1 cellular context compared by ENCODE assay signal in the genomic region with DNA sequence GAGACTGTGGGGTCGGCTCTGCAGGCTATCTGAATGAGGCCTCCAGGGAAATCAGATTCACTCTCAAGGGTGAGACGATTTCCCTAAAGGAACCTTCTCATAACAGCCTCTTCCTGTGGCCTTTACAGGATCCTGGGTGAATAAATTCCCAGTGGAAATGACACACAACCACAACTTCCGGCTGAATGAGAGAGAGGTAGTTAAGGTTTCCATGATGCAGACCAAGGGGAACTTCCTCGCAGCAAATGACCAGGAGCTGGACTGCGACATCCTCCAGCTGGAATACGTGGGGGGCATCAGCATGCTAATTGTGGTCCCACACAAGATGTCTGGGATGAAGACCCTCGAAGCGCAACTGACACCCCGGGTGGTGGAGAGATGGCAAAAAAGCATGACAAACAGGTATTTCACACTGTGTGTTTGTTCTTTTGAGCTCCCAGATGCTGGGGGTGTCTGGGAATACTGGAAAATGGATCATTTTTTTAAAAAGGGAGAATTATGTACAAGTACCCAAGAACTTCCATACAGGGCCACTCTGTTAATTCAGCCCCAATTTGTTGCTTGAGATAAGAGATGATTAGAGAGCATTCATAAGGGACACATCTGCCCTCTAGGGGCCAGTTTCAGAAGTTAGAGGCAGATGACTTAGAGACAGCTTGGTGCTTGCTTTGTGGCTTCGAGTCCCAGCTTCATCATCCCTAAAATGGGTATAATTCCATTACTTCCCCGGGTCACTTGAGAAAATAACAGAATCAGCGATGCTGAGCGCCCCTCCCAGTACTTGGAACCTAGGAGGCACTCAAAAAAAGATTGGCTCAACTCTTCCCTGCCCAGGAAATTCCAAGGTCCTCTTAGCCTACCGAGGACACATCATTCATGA.
A peak's percentile ranks its signal among the peaks of the same experiment; 100 is the strongest.
TF ChIP-seq lines count a peak whose summit lies in the region.

No MANE protein-coding gene starts in this region.

TF ChIP-seq in K562, 482 proteins besides CTCF, POLR2A, EP300 and RAD21 (continued from another document and continues in another):
- TF ChIP-seq POLR3A (IDR thresholded peaks at IDR 0.05; ENCODE audit: borderline replicate concordance, extremely low read depth, insufficient read depth, insufficient read length), result no peak
- TF ChIP-seq SMARCB1 (IDR thresholded peaks at IDR 0.05; ENCODE audit: insufficient read length, low read depth), result peak; percentile 93
- no peak for TF ChIP-seq ZNF253 (CRISPR knock-in tag; conservative IDR thresholded peaks at IDR 0.05)
- TF ChIP-seq PRMT5 (CRISPR knock-in tag; IDR thresholded peaks at IDR 0.05), result no peak
- TF ChIP-seq ZNF140 (CRISPR knock-in tag; IDR thresholded peaks at IDR 0.05), result no peak
- TF ChIP-seq, protein P1, sequence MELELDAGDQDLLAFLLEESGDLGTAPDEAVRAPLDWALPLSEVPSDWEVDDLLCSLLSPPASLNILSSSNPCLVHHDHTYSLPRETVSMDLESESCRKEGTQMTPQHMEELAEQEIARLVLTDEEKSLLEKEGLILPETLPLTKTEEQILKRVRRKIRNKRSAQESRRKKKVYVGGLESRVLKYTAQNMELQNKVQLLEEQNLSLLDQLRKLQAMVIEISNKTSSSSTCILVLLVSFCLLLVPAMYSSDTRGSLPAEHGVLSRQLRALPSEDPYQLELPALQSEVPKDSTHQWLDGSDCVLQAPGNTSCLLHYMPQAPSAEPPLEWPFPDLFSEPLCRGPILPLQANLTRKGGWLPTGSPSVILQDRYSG (tag; conservative IDR thresholded peaks at IDR 0.05; ENCODE audit: low read depth), result no peak
- TF ChIP-seq, protein P2, sequence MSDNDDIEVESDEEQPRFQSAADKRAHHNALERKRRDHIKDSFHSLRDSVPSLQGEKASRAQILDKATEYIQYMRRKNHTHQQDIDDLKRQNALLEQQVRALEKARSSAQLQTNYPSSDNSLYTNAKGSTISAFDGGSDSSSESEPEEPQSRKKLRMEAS (CRISPR knock-in tag; IDR thresholded peaks at IDR 0.05), result no peak
- TF ChIP-seq, protein P3, sequence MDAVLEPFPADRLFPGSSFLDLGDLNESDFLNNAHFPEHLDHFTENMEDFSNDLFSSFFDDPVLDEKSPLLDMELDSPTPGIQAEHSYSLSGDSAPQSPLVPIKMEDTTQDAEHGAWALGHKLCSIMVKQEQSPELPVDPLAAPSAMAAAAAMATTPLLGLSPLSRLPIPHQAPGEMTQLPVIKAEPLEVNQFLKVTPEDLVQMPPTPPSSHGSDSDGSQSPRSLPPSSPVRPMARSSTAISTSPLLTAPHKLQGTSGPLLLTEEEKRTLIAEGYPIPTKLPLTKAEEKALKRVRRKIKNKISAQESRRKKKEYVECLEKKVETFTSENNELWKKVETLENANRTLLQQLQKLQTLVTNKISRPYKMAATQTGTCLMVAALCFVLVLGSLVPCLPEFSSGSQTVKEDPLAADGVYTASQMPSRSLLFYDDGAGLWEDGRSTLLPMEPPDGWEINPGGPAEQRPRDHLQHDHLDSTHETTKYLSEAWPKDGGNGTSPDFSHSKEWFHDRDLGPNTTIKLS (IDR thresholded peaks at IDR 0.05; ENCODE audit: borderline replicate concordance, low read depth), result no peak
- no peak for TF ChIP-seq SMARCE1 (IDR thresholded peaks at IDR 0.05)
- TF ChIP-seq NCOR1 (IDR thresholded peaks at IDR 0.05), result no peak
- no peak for TF ChIP-seq ZNF212 (CRISPR knock-in tag; IDR thresholded peaks at IDR 0.05)
- no peak for TF ChIP-seq SAFB2 (IDR thresholded peaks at IDR 0.05; ENCODE audit: borderline replicate concordance, low read depth, low read length, severe bottlenecking)
- TF ChIP-seq NELFE (IDR thresholded peaks at IDR 0.05; ENCODE audit: insufficient read depth, insufficient read length), result no peak
- TF ChIP-seq, protein P4, sequence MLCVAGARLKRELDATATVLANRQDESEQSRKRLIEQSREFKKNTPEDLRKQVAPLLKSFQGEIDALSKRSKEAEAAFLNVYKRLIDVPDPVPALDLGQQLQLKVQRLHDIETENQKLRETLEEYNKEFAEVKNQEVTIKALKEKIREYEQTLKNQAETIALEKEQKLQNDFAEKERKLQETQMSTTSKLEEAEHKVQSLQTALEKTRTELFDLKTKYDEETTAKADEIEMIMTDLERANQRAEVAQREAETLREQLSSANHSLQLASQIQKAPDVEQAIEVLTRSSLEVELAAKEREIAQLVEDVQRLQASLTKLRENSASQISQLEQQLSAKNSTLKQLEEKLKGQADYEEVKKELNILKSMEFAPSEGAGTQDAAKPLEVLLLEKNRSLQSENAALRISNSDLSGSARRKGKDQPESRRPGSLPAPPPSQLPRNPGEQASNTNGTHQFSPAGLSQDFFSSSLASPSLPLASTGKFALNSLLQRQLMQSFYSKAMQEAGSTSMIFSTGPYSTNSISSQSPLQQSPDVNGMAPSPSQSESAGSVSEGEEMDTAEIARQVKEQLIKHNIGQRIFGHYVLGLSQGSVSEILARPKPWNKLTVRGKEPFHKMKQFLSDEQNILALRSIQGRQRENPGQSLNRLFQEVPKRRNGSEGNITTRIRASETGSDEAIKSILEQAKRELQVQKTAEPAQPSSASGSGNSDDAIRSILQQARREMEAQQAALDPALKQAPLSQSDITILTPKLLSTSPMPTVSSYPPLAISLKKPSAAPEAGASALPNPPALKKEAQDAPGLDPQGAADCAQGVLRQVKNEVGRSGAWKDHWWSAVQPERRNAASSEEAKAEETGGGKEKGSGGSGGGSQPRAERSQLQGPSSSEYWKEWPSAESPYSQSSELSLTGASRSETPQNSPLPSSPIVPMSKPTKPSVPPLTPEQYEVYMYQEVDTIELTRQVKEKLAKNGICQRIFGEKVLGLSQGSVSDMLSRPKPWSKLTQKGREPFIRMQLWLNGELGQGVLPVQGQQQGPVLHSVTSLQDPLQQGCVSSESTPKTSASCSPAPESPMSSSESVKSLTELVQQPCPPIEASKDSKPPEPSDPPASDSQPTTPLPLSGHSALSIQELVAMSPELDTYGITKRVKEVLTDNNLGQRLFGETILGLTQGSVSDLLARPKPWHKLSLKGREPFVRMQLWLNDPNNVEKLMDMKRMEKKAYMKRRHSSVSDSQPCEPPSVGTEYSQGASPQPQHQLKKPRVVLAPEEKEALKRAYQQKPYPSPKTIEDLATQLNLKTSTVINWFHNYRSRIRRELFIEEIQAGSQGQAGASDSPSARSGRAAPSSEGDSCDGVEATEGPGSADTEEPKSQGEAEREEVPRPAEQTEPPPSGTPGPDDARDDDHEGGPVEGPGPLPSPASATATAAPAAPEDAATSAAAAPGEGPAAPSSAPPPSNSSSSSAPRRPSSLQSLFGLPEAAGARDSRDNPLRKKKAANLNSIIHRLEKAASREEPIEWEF (CRISPR knock-in tag; IDR thresholded peaks at IDR 0.05), result no peak
- TF ChIP-seq, protein P5, sequence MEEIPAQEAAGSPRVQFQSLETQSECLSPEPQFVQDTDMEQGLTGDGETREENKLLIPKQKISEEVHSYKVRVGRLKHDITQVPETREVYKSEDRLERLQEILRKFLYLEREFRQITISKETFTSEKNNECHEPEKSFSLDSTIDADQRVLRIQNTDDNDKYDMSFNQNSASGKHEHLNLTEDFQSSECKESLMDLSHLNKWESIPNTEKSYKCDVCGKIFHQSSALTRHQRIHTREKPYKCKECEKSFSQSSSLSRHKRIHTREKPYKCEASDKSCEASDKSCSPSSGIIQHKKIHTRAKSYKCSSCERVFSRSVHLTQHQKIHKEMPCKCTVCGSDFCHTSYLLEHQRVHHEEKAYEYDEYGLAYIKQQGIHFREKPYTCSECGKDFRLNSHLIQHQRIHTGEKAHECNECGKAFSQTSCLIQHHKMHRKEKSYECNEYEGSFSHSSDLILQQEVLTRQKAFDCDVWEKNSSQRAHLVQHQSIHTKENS (CRISPR knock-in tag; IDR thresholded peaks at IDR 0.05), result no peak
- TF ChIP-seq ETV5 (CRISPR knock-in tag; IDR thresholded peaks at IDR 0.05; ENCODE audit: low read depth), result no peak
- TF ChIP-seq, protein P6, sequence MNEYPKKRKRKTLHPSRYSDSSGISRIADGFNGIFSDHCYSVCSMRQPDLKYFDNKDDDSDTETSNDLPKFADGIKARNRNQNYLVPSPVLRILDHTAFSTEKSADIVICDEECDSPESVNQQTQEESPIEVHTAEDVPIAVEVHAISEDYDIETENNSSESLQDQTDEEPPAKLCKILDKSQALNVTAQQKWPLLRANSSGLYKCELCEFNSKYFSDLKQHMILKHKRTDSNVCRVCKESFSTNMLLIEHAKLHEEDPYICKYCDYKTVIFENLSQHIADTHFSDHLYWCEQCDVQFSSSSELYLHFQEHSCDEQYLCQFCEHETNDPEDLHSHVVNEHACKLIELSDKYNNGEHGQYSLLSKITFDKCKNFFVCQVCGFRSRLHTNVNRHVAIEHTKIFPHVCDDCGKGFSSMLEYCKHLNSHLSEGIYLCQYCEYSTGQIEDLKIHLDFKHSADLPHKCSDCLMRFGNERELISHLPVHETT (CRISPR knock-in tag; conservative IDR thresholded peaks at IDR 0.05 in 1 of 2, IDR thresholded peaks at IDR 0.05 in 1 of 2), result no peak
- no peak for TF ChIP-seq YY1 (IDR thresholded peaks at IDR 0.05; ENCODE audit: borderline replicate concordance in 1 of 3, control insufficient read depth in 1 of 3, extremely low read depth in 1 of 3, insufficient read depth in 3 of 3, insufficient read length in 1 of 3, insufficient replicate concordance in 2 of 3, low read depth in 1 of 3, low read length in 2 of 3)
- TF ChIP-seq, protein P7, sequence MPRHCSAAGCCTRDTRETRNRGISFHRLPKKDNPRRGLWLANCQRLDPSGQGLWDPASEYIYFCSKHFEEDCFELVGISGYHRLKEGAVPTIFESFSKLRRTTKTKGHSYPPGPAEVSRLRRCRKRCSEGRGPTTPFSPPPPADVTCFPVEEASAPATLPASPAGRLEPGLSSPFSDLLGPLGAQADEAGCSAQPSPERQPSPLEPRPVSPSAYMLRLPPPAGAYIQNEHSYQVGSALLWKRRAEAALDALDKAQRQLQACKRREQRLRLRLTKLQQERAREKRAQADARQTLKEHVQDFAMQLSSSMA (CRISPR knock-in tag; IDR thresholded peaks at IDR 0.05), result no peak
- no peak for TF ChIP-seq EWSR1 (IDR thresholded peaks at IDR 0.05; ENCODE audit: borderline replicate concordance, low read depth, partially characterized antibody)
- no peak for TF ChIP-seq TEAD2 (tag; IDR thresholded peaks at IDR 0.05)
- TF ChIP-seq ZNF3 (CRISPR knock-in tag; IDR thresholded peaks at IDR 0.05), result no peak
- TF ChIP-seq POU5F1 (IDR thresholded peaks at IDR 0.05; ENCODE audit: borderline replicate concordance, low read depth, low read length, partially characterized antibody), result no peak
- TF ChIP-seq NR1H2 (CRISPR knock-in tag; IDR thresholded peaks at IDR 0.05), result no peak
- no peak for TF ChIP-seq TCF3 (CRISPR knock-in tag; IDR thresholded peaks at IDR 0.05)
- TF ChIP-seq MYC (IDR thresholded peaks at IDR 0.05; ENCODE audit: low read depth, low read length), result peak; percentile 75; the same call in 1 of the 2 replicates
- TF ChIP-seq MYC (CRISPR knock-in tag; IDR thresholded peaks at IDR 0.05; ENCODE audit: borderline replicate concordance, low read depth), result no peak
- TF ChIP-seq E2F3 (CRISPR knock-in tag; IDR thresholded peaks at IDR 0.05), result peak; percentile 46; the same call in 1 of the 2 replicates
- TF ChIP-seq, protein P8, sequence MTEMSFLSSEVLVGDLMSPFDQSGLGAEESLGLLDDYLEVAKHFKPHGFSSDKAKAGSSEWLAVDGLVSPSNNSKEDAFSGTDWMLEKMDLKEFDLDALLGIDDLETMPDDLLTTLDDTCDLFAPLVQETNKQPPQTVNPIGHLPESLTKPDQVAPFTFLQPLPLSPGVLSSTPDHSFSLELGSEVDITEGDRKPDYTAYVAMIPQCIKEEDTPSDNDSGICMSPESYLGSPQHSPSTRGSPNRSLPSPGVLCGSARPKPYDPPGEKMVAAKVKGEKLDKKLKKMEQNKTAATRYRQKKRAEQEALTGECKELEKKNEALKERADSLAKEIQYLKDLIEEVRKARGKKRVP (CRISPR knock-in tag; IDR thresholded peaks at IDR 0.05), result no peak
- no peak for TF ChIP-seq U2AF2 (optimal IDR thresholded peaks at IDR 0.05; ENCODE audit: low read depth, low read length)
- no peak for TF ChIP-seq ZNF124 (CRISPR knock-in tag; IDR thresholded peaks at IDR 0.05)
- no peak for TF ChIP-seq GATA2 (CRISPR knock-in tag; IDR thresholded peaks at IDR 0.05)
- TF ChIP-seq POLR2B (IDR thresholded peaks at IDR 0.05; ENCODE audit: low read depth, partially characterized antibody), result no peak
- TF ChIP-seq NR2F6 (CRISPR knock-in tag; IDR thresholded peaks at IDR 0.05), result peak; percentile 73
- no peak for TF ChIP-seq ASH1L (IDR thresholded peaks at IDR 0.05; ENCODE audit: borderline replicate concordance, low read depth, partially characterized antibody)
- TF ChIP-seq ETV6 (IDR thresholded peaks at IDR 0.05; ENCODE audit: borderline replicate concordance in 1 of 2, low read depth in 2 of 2, low read length in 1 of 2), result no peak
- TF ChIP-seq ETV6 (CRISPR knock-in tag; IDR thresholded peaks at IDR 0.05; ENCODE audit: borderline replicate concordance), result no peak
- 0 out of 2 replicates have a peak, but pooled peaks have one; percentile 52 for TF ChIP-seq ZNF41 (CRISPR knock-in tag; conservative IDR thresholded peaks at IDR 0.05)
- TF ChIP-seq SOX6 (IDR thresholded peaks at IDR 0.05), result no peak
- TF ChIP-seq NFIX (CRISPR knock-in tag; IDR thresholded peaks at IDR 0.05; ENCODE audit: low read depth), result 0 out of 2 replicates have a peak, but pooled peaks have one; percentile 16
- no peak for TF ChIP-seq ZSCAN32 (CRISPR knock-in tag; IDR thresholded peaks at IDR 0.05)
- TF ChIP-seq, protein P9, sequence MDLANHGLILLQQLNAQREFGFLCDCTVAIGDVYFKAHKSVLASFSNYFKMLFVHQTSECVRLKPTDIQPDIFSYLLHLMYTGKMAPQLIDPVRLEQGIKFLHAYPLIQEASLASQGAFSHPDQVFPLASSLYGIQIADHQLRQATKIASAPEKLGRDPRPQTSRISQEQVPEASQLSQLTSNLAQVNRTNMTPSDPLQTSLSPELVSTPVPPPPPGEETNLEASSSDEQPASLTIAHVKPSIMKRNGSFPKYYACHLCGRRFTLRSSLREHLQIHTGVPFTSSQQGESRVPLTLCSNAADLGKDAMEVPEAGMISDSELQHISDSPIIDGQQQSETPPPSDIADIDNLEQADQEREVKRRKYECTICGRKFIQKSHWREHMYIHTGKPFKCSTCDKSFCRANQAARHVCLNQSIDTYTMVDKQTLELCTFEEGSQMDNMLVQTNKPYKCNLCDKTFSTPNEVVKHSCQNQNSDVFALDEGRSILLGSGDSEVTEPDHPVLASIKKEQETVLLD (IDR thresholded peaks at IDR 0.05), result no peak
- TF ChIP-seq RBM22 (IDR thresholded peaks at IDR 0.05; ENCODE audit: low read depth, low read length, poor library complexity, severe bottlenecking), result no peak
- 0 out of 4 replicates have a peak, but pooled peaks of 1 of the 2 experiments have one; percentile 61 for TF ChIP-seq TEAD1 (CRISPR knock-in tag; IDR thresholded peaks at IDR 0.05)
- peak; percentile 73 for TF ChIP-seq WHSC1 (IDR thresholded peaks at IDR 0.05; ENCODE audit: low read length)
